8 cellular contexts compared by ENCODE assay signal in the genomic region with DNA sequence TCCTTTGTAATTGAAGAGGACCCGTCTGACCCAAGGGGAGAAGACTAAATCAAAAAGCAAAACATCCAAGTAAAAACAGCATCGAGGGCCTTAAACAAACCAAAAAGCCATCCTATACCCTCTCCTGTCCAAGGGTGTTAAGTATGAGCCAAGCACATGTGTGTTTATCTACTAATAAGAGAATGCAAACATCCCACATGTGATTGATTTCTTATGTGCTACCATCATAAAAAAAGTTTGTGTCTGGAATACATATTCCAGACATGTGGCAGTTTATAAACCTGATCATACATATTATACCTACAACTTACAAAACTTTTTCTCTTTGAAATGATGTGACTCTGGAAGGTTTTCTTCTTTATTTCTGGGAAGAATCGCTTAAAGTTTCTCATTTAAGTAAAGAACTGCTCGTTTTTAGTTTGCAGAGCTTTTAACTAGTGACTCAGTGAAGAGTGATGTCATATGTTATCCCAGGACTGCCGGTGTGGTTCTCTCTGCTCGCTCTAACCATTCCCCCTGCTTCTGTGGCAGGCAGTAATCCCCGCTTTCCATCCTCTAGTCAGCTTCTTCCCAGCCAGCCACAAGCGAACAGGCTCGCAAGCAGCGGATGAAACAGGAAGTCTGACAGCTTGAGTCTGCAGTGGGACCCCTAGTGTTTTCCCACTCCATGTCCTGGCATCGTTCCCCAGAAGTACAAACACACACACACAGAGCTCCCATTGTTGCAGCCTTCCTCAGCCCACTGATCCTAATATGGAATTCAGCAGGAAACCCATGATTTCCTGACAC. TPM values are rescaled to one million over a fixed set of nuclear protein-coding genes. Genes with fewer than 3 reads are reported as not detected.
DNase-seq lines count a peak whose midpoint lies in the region; ATAC-seq and FAIRE-seq lines count a peak whose summit lies in the region.

No MANE protein-coding gene starts in this region.

- no peaks in the 10 kb centered on the region for H3K27me3 ChIP-seq in small intestine (ENCODE audit: control insufficient read depth in 2 of 2, insufficient read depth in 2 of 2, low read length in 2 of 2)

- peak; percentile 78 for DNase-seq in ELF-1 (ENCODE audit: low read depth, low spot score)
- peak; percentile 61 for DNase-seq in NCI-H2227 (lab: John Stamatoyannopoulos, UW; ENCODE audit: unreplicated experiment)
- DNase-seq in caudate nucleus (lab: John Stamatoyannopoulos, UW): peak in 58 of 61 donors; percentile 6 to 79 (median 44)
- peak; percentile 98 for DNase-seq in islet precursor cell
- peak; percentile 16 for DNase-seq in small intestine
- no peak for DNase-seq in stimulated activated CD4-positive, alpha-beta T cell treated with anti-CD3 and anti-CD28 coated beads, Interleukin-4, amount 100 ng/mL, for 24 hours
- DNase-seq in activated T-cell treated with anti-CD3 and anti-CD28 coated beads, Interleukin-2, amount 50 U/mL, for 72 hours: no peak

- 15 to 22% (median 21%) methylated on average over 11 of the region's 11 CpGs for WGBS in small intestine, 3 donors

- no peaks in the 10 kb centered on the region for H3K4me1 ChIP-seq in small intestine (ENCODE audit: control insufficient read depth in 2 of 2, insufficient read depth in 1 of 2, low read depth in 1 of 2, low read length in 1 of 2)

- H3K36me3 Mint-ChIP-seq in activated T-cell treated with anti-CD3 and anti-CD28 coated beads, Interleukin-2, amount 50 U/mL, for 72 hours (ENCODE audit: insufficient read depth in 2 of 2): no peaks in the 10 kb centered on the region

- no peak overlapping the region for H3K27ac Mint-ChIP-seq in activated T-cell treated with anti-CD3 and anti-CD28 coated beads, Interleukin-2, amount 50 U/mL, for 72 hours

- H3K9me3 Mint-ChIP-seq in activated T-cell treated with anti-CD3 and anti-CD28 coated beads, Interleukin-2, amount 50 U/mL, for 72 hours: no peaks in the 10 kb centered on the region

- FAIRE-seq in small intestine (lab: Jason Lieb, UNC): no peak

- H3K9me3 ChIP-seq in small intestine (ENCODE audit: control insufficient read depth, low read depth): no peaks in the 10 kb centered on the region

- peak overlapping the region; percentile 83 for H3K27ac ChIP-seq in caudate nucleus (ENCODE audit: low read depth, low read length)
- peak overlapping the region; percentile 55 to 90 for H3K27ac ChIP-seq in small intestine (ENCODE audit: low read depth in 1 of 2, low read length in 1 of 2)

- no peaks in the 10 kb centered on the region for H3K4me1 Mint-ChIP-seq in activated T-cell treated with anti-CD3 and anti-CD28 coated beads, Interleukin-2, amount 50 U/mL, for 72 hours (ENCODE audit: low read depth)

- no peaks in the 10 kb centered on the region for H3K36me3 ChIP-seq in small intestine (ENCODE audit: control insufficient read depth in 2 of 2, insufficient read depth in 2 of 2, low read length in 2 of 2)

- H3K4me3 Mint-ChIP-seq in activated T-cell treated with anti-CD3 and anti-CD28 coated beads, Interleukin-2, amount 50 U/mL, for 72 hours: no peak overlapping the region

- ATAC-seq in activated T-cell treated with anti-CD3 and anti-CD28 coated beads, Interleukin-2, amount 50 U/mL, for 72 hours (replicated peaks in 1 of 2): no peak
- ATAC-seq in GM18502 (IDR thresholded peaks at IDR 0.05; ENCODE audit: poor library complexity, unreplicated experiment): no peak

- no peak overlapping the region for H3K4me3 ChIP-seq in small intestine (ENCODE audit: low read depth in 1 of 2, low read length in 2 of 2)

- peaks cover 7% of the 10 kb centered on the region for H3K27me3 Mint-ChIP-seq in activated T-cell treated with anti-CD3 and anti-CD28 coated beads, Interleukin-2, amount 50 U/mL, for 72 hours (ENCODE audit: low read depth)

RNA-seq across cellular contexts. Expression of gene RHOJ, which starts 0.4 kb away (rescaled TPM):
- 10 to 100 TPM in 1 of 3 donors, 1 to 10 TPM in 1, under 1 TPM in 1; 0.45 to 11.1 (median 4.3) TPM for polyA plus RNA-seq in small intestine
- total RNA-seq in activated T-cell treated with anti-CD3 and anti-CD28 coated beads, Interleukin-2, amount 50 U/mL, for 72 hours: not detected

Comparison
In these comparisons a context has a peak if more than half of its experiments do, and no peak if none do; other contexts are left out.
1. DNase-seq: peak in ELF-1 (single experiment), NCI-H2227 (single experiment), caudate nucleus (58 of 61), islet precursor cell (single experiment) and small intestine (single experiment); none in stimulated activated CD4-positive, alpha-beta T cell treated with anti-CD3 and anti-CD28 coated beads, Interleukin-4, amount 100 ng/mL, for 24 hours (single experiment) and activated T-cell treated with anti-CD3 and anti-CD28 coated beads, Interleukin-2, amount 50 U/mL, for 72 hours (0 of 2).